Comparison of ENCODE assay signal across 1 cellular context in genomic region chr2:119212139-119212800, GRCh38.
TF ChIP-seq lines count a peak whose summit lies in the region.

No MANE protein-coding gene starts in this region.

TF ChIP-seq in IMR-90, 13 proteins besides CTCF, POLR2A, EP300 and RAD21:
- TF ChIP-seq, protein P1, sequence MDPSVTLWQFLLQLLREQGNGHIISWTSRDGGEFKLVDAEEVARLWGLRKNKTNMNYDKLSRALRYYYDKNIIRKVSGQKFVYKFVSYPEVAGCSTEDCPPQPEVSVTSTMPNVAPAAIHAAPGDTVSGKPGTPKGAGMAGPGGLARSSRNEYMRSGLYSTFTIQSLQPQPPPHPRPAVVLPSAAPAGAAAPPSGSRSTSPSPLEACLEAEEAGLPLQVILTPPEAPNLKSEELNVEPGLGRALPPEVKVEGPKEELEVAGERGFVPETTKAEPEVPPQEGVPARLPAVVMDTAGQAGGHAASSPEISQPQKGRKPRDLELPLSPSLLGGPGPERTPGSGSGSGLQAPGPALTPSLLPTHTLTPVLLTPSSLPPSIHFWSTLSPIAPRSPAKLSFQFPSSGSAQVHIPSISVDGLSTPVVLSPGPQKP (IDR thresholded peaks at IDR 0.05; ENCODE audit: borderline replicate concordance, low read depth, low read length), result no peak
- TF ChIP-seq RCOR1 (IDR thresholded peaks at IDR 0.05; ENCODE audit: insufficient replicate concordance, low read length), result no peak
- TF ChIP-seq SMC3 (IDR thresholded peaks at IDR 0.05; ENCODE audit: low read depth, low read length), result no peak
- no peak for TF ChIP-seq CHD1 (IDR thresholded peaks at IDR 0.05; ENCODE audit: low read depth, low read length)
- TF ChIP-seq FOS (IDR thresholded peaks at IDR 0.05; ENCODE audit: low read depth, low read length), result no peak
- TF ChIP-seq MAZ (IDR thresholded peaks at IDR 0.05; ENCODE audit: borderline replicate concordance, low read depth, low read length), result no peak
